24 cellular contexts compared by ENCODE assay signal in genomic region chr2:238117199-238118154, GRCh38. TPM values are rescaled to one million over a fixed set of nuclear protein-coding genes. Genes with fewer than 3 reads are reported as not detected.
DNase-seq lines count a peak whose midpoint lies in the region; ATAC-seq, FAIRE-seq and TF ChIP-seq lines count a peak whose summit lies in the region.
"Had no signal": no experiment of that assay in that cellular context is flagged by ENCODE, and none has a peak within 500 bp of the region (broad histone marks: within the 10 kb centered on the region; RNA-seq: fewer than 3 reads in every experiment).

No MANE protein-coding gene starts in this region.

- H3K27me3 Mint-ChIP-seq in T-helper 1 cell treated with Interleukin-12 subunit alpha and Interleukin-12 subunit beta and Interleukin-4 antibody, amounts not matched to agents 30 μg/mL and 1 μg/mL, for 36 hours (ENCODE audit: low read depth) = peaks cover 5% of the 10 kb centered on the region
- H3K27me3 Mint-ChIP-seq in endothelial cell (ENCODE audit: unreplicated experiment) = peaks cover 8% of the 10 kb centered on the region

- no peaks in the 10 kb centered on the region for H3K36me3 Mint-ChIP-seq in T-helper 1 cell treated with Interleukin-12 subunit alpha and Interleukin-12 subunit beta and Interleukin-4 antibody, amounts not matched to agents 30 μg/mL and 1 μg/mL, for 36 hours (ENCODE audit: low read depth)
- no peaks in the 10 kb centered on the region for H3K36me3 Mint-ChIP-seq in endothelial cell (ENCODE audit: low read depth, unreplicated experiment)
- H3K36me3 Mint-ChIP-seq: brain, CD14-positive monocyte had no signal

- H3K36me3 ChIP-seq in upper lobe of right lung = no peaks in the 10 kb centered on the region

- no peak for ATAC-seq in left ventricle myocardium superior
- ATAC-seq in upper lobe of right lung = peak; percentile 18
- ATAC-seq: activated naive CD4-positive, alpha-beta T cell treated with anti-CD3 and anti-CD28 coated beads, Interleukin-2, amount 50 U/mL, for 72 hours; naive thymus-derived CD4-positive, alpha-beta T cell; T-cell had no signal

- H3K4me3 ChIP-seq in upper lobe of right lung = no peak overlapping the region
- H3K4me3 ChIP-seq: lung, skin epidermis had no signal

- no peak overlapping the region for H3K4me3 Mint-ChIP-seq in T-helper 1 cell treated with Interleukin-12 subunit alpha and Interleukin-12 subunit beta and Interleukin-4 antibody, amounts not matched to agents 30 μg/mL and 1 μg/mL, for 36 hours
- H3K4me3 Mint-ChIP-seq in endothelial cell (ENCODE audit: unreplicated experiment) = no peak overlapping the region
- H3K4me3 Mint-ChIP-seq: activated CD4-positive, alpha-beta memory T cell treated with anti-CD3 and anti-CD28 coated beads for 36 hours; brain; dendritic cell treated with granulocyte-macrophage colony-stimulating factor and Interleukin-4, amounts not matched to agents 40 ng/mL and 50 ng/mL, for 4 days; naive thymus-derived CD4-positive, alpha-beta T cell; T-cell had no signal

- TF ChIP-seq CTCF in upper lobe of right lung (IDR thresholded peaks at IDR 0.05) (no peak), endothelial cell (IDR thresholded peaks at IDR 0.05; ENCODE audit: unreplicated experiment) (no peak)

- H3K9me3 Mint-ChIP-seq in T-helper 1 cell treated with Interleukin-12 subunit alpha and Interleukin-12 subunit beta and Interleukin-4 antibody, amounts not matched to agents 30 μg/mL and 1 μg/mL, for 36 hours = peaks cover 11% of the 10 kb centered on the region
- H3K9me3 Mint-ChIP-seq in endothelial cell (ENCODE audit: unreplicated experiment) = peaks cover 6% of the 10 kb centered on the region

- H3K4me1 Mint-ChIP-seq in T-helper 1 cell treated with Interleukin-12 subunit alpha and Interleukin-12 subunit beta and Interleukin-4 antibody, amounts not matched to agents 30 μg/mL and 1 μg/mL, for 36 hours (ENCODE audit: low read depth) = no peaks in the 10 kb centered on the region
- H3K4me1 Mint-ChIP-seq in endothelial cell (ENCODE audit: unreplicated experiment) = no peaks in the 10 kb centered on the region
- H3K4me1 Mint-ChIP-seq: brain; CD14-positive monocyte; naive thymus-derived CD4-positive, alpha-beta T cell; T-cell had no signal

- H3K27ac Mint-ChIP-seq in T-helper 1 cell treated with Interleukin-12 subunit alpha and Interleukin-12 subunit beta and Interleukin-4 antibody, amounts not matched to agents 30 μg/mL and 1 μg/mL, for 36 hours = peak overlapping the region; percentile 5
- H3K27ac Mint-ChIP-seq in endothelial cell (ENCODE audit: unreplicated experiment) = no peak overlapping the region
- H3K27ac Mint-ChIP-seq: activated CD4-positive, alpha-beta memory T cell treated with anti-CD3 and anti-CD28 coated beads for 36 hours; activated naive CD4-positive, alpha-beta T cell treated with anti-CD3 and anti-CD28 coated beads, Interleukin-2, amount 50 U/mL, for 72 hours; brain; dendritic cell treated with granulocyte-macrophage colony-stimulating factor and Interleukin-4, amounts not matched to agents 40 ng/mL and 50 ng/mL, for 4 days; naive thymus-derived CD4-positive, alpha-beta T cell; T-cell had no signal

- intact Hi-C loops in left ventricle myocardium superior (cut with micrococcal nuclease) (no loop called here), upper lobe of right lung (cut with DNase I) (no loop called here)

- peaks cover 23% of the 10 kb centered on the region for H3K27me3 ChIP-seq in upper lobe of right lung

- H3K27ac ChIP-seq in upper lobe of right lung = no peak overlapping the region
- H3K27ac ChIP-seq: 22Rv1, skin epidermis, VCaP had no signal

- H3K9me3 ChIP-seq in upper lobe of right lung = no peaks in the 10 kb centered on the region

- FAIRE-seq in frontal cortex (lab: Jason Lieb, UNC) = no peak

- DNase-seq in T-helper 1 cell (no peak), RPMI7951 (ENCODE audit: low read depth) (peak; percentile 84), left ventricle myocardium superior (peak; percentile 28), upper lobe of right lung (no peak), NCI-H2227 (lab: John Stamatoyannopoulos, UW; ENCODE audit: unreplicated experiment) (no peak), frontal cortex (ENCODE audit: low spot score in 2 of 2) (no peak), endothelial cell (ENCODE audit: low spot score) (no peak)
- DNase-seq: activated CD4-positive, alpha-beta memory T cell treated with anti-CD3 and anti-CD28 coated beads for 36 hours; activated T-cell treated with anti-CD3 and anti-CD28 coated beads, Interleukin-2, amount 50 U/mL, for 1 hour; naive thymus-derived CD4-positive, alpha-beta T cell; NCI-H1436 treated with DMSO at 0.1 percent for 48 hours; NCI-H226; stimulated activated CD4-positive, alpha-beta T cell treated with anti-CD3 and anti-CD28 coated beads, Interleukin-4, amount 100 ng/mL, for 24 hours; substantia nigra; T-cell had no signal

- no peaks in the 10 kb centered on the region for H3K4me1 ChIP-seq in upper lobe of right lung

RNA-seq across cellular contexts. Expression of gene ESPNL, which starts 17.3 kb away (rescaled TPM):
- under 0.01 TPM in 1 of 2 replicates, not detected in the other for total RNA-seq in RPMI7951 (2014; rRNA removed; shearing (Covaris generic))
- total RNA-seq in left ventricle myocardium superior (not detected), upper lobe of right lung (0.35 TPM), frontal cortex (under 0.01 TPM), endothelial cell (ENCODE audit: unreplicated experiment) (0.82 TPM)

RNA-seq across cellular contexts. Expression of gene KLHL30, which starts 21.0 kb away (rescaled TPM):
- not detected in 2 replicates for total RNA-seq in RPMI7951 (2014; rRNA removed; shearing (Covaris generic))
- total RNA-seq in left ventricle myocardium superior (22.0 TPM), upper lobe of right lung (0.90 TPM), frontal cortex (under 0.01 TPM), endothelial cell (ENCODE audit: unreplicated experiment) (not detected)
- total RNA-seq: activated CD4-positive, alpha-beta memory T cell treated with anti-CD3 and anti-CD28 coated beads for 36 hours; activated naive CD4-positive, alpha-beta T cell treated with anti-CD3 and anti-CD28 coated beads, Interleukin-2, amount 50 U/mL, for 72 hours; naive thymus-derived CD4-positive, alpha-beta T cell; T-cell had no signal

RNA-seq across cellular contexts. Expression of gene ERFE, which starts 41.3 kb away (rescaled TPM):
- 0.10 and 1.8 TPM in 2 replicates for total RNA-seq in RPMI7951 (2014; rRNA removed; shearing (Covaris generic))
- not detected for total RNA-seq in left ventricle myocardium superior
- total RNA-seq in upper lobe of right lung = not detected
- 0.82 TPM for total RNA-seq in frontal cortex
- total RNA-seq in endothelial cell (ENCODE audit: unreplicated experiment) = 0.41 TPM
- total RNA-seq: activated CD4-positive, alpha-beta memory T cell treated with anti-CD3 and anti-CD28 coated beads for 36 hours; T-cell had no signal

RNA-seq across cellular contexts. Expression of gene SCLY, which starts 56.7 kb away (rescaled TPM):
- total RNA-seq in RPMI7951 (2014; rRNA removed; shearing (Covaris generic)) = 13.3 and 21.5 TPM in 2 replicates
- total RNA-seq in left ventricle myocardium superior (14.7 TPM), upper lobe of right lung (13.0 TPM), frontal cortex (11.8 TPM), endothelial cell (ENCODE audit: unreplicated experiment) (17.7 TPM)

Comparison
In these comparisons a context has a peak if more than half of its experiments do, and no peak if none do; other contexts are left out.
1. DNase-seq: peak in RPMI7951 (single experiment) and left ventricle myocardium superior (single experiment); none in T-helper 1 cell (0 of 5), upper lobe of right lung (single experiment), NCI-H2227 (single experiment), frontal cortex (0 of 2) and endothelial cell (single experiment).
2. RNA of gene KLHL30, which starts 21.0 kb away (total RNA-seq): 22.0 TPM in left ventricle myocardium superior (single experiment); 0.90 TPM in upper lobe of right lung (single experiment), not detected in RPMI7951, under 0.01 TPM in frontal cortex (single experiment) and not detected in endothelial cell (single experiment); every median in the first group is over 10 times any median in the second.